Comparison of ENCODE assay signal across 1 cellular context in the genomic region with DNA sequence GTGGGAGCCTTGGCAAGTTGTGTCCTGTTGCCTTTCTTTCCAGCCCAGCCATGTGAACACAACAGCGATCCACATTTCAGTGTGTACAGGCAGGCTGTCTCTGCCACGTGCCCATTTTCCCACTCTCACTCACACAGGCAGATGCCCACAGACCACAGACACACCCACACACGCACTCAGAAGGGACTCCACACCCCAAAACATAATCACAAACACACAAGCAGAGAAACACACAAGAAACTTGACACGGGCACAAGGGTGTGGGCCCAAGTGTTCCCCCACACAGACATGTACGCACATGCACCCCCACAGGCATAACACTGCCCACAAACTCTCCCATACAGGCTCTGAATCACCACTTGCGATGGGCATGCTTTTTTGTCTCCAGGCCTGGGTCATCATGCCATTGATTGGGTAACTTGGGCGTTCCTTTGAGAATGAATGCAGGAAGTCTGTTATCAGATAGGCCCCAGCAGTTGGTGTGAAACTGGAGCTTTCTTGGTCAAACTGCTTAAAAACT.
TF ChIP-seq lines count a peak whose summit lies in the region.

No MANE protein-coding gene starts in this region.

TF ChIP-seq in K562, 482 proteins besides CTCF, POLR2A, EP300 and RAD21 (continued from another document):
- TF ChIP-seq, protein P1, sequence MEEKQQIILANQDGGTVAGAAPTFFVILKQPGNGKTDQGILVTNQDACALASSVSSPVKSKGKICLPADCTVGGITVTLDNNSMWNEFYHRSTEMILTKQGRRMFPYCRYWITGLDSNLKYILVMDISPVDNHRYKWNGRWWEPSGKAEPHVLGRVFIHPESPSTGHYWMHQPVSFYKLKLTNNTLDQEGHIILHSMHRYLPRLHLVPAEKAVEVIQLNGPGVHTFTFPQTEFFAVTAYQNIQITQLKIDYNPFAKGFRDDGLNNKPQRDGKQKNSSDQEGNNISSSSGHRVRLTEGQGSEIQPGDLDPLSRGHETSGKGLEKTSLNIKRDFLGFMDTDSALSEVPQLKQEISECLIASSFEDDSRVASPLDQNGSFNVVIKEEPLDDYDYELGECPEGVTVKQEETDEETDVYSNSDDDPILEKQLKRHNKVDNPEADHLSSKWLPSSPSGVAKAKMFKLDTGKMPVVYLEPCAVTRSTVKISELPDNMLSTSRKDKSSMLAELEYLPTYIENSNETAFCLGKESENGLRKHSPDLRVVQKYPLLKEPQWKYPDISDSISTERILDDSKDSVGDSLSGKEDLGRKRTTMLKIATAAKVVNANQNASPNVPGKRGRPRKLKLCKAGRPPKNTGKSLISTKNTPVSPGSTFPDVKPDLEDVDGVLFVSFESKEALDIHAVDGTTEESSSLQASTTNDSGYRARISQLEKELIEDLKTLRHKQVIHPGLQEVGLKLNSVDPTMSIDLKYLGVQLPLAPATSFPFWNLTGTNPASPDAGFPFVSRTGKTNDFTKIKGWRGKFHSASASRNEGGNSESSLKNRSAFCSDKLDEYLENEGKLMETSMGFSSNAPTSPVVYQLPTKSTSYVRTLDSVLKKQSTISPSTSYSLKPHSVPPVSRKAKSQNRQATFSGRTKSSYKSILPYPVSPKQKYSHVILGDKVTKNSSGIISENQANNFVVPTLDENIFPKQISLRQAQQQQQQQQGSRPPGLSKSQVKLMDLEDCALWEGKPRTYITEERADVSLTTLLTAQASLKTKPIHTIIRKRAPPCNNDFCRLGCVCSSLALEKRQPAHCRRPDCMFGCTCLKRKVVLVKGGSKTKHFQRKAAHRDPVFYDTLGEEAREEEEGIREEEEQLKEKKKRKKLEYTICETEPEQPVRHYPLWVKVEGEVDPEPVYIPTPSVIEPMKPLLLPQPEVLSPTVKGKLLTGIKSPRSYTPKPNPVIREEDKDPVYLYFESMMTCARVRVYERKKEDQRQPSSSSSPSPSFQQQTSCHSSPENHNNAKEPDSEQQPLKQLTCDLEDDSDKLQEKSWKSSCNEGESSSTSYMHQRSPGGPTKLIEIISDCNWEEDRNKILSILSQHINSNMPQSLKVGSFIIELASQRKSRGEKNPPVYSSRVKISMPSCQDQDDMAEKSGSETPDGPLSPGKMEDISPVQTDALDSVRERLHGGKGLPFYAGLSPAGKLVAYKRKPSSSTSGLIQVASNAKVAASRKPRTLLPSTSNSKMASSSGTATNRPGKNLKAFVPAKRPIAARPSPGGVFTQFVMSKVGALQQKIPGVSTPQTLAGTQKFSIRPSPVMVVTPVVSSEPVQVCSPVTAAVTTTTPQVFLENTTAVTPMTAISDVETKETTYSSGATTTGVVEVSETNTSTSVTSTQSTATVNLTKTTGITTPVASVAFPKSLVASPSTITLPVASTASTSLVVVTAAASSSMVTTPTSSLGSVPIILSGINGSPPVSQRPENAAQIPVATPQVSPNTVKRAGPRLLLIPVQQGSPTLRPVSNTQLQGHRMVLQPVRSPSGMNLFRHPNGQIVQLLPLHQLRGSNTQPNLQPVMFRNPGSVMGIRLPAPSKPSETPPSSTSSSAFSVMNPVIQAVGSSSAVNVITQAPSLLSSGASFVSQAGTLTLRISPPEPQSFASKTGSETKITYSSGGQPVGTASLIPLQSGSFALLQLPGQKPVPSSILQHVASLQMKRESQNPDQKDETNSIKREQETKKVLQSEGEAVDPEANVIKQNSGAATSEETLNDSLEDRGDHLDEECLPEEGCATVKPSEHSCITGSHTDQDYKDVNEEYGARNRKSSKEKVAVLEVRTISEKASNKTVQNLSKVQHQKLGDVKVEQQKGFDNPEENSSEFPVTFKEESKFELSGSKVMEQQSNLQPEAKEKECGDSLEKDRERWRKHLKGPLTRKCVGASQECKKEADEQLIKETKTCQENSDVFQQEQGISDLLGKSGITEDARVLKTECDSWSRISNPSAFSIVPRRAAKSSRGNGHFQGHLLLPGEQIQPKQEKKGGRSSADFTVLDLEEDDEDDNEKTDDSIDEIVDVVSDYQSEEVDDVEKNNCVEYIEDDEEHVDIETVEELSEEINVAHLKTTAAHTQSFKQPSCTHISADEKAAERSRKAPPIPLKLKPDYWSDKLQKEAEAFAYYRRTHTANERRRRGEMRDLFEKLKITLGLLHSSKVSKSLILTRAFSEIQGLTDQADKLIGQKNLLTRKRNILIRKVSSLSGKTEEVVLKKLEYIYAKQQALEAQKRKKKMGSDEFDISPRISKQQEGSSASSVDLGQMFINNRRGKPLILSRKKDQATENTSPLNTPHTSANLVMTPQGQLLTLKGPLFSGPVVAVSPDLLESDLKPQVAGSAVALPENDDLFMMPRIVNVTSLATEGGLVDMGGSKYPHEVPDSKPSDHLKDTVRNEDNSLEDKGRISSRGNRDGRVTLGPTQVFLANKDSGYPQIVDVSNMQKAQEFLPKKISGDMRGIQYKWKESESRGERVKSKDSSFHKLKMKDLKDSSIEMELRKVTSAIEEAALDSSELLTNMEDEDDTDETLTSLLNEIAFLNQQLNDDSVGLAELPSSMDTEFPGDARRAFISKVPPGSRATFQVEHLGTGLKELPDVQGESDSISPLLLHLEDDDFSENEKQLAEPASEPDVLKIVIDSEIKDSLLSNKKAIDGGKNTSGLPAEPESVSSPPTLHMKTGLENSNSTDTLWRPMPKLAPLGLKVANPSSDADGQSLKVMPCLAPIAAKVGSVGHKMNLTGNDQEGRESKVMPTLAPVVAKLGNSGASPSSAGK (IDR thresholded peaks at IDR 0.05) = 0 out of 2 replicates have a peak, but pooled peaks have one; percentile 38
- TF ChIP-seq, protein P2, sequence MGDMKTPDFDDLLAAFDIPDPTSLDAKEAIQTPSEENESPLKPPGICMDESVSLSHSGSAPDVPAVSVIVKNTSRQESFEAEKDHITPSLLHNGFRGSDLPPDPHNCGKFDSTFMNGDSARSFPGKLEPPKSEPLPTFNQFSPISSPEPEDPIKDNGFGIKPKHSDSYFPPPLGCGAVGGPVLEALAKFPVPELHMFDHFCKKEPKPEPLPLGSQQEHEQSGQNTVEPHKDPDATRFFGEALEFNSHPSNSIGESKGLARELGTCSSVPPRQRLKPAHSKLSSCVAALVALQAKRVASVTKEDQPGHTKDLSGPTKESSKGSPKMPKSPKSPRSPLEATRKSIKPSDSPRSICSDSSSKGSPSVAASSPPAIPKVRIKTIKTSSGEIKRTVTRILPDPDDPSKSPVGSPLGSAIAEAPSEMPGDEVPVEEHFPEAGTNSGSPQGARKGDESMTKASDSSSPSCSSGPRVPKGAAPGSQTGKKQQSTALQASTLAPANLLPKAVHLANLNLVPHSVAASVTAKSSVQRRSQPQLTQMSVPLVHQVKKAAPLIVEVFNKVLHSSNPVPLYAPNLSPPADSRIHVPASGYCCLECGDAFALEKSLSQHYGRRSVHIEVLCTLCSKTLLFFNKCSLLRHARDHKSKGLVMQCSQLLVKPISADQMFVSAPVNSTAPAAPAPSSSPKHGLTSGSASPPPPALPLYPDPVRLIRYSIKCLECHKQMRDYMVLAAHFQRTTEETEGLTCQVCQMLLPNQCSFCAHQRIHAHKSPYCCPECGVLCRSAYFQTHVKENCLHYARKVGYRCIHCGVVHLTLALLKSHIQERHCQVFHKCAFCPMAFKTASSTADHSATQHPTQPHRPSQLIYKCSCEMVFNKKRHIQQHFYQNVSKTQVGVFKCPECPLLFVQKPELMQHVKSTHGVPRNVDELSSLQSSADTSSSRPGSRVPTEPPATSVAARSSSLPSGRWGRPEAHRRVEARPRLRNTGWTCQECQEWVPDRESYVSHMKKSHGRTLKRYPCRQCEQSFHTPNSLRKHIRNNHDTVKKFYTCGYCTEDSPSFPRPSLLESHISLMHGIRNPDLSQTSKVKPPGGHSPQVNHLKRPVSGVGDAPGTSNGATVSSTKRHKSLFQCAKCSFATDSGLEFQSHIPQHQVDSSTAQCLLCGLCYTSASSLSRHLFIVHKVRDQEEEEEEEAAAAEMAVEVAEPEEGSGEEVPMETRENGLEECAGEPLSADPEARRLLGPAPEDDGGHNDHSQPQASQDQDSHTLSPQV (IDR thresholded peaks at IDR 0.05) = peak; percentile 34; the same call in 1 of the 2 replicates
TF ChIP-seq in K562: peak in this region for 8.
